1 cellular context compared by ENCODE assay signal in genomic region chr4:106315968-106316772, GRCh38.
TF ChIP-seq lines count a peak whose summit lies in the region.

Gene AIMP1 (plus strand): TSS chr4:106316550. CDS start chr4:106325010, 8,460 bp downstream.
Gene TBCK (minus strand): TSS chr4:106316209. CDS start chr4:106308960, 7,249 bp downstream.

TF ChIP-seq in HCT116, 20 proteins besides CTCF, POLR2A, EP300 and RAD21 (continued from another document):
- no peak for TF ChIP-seq ZBTB33 (IDR thresholded peaks at IDR 0.05; ENCODE audit: extremely low read depth, insufficient replicate concordance, low read length)
- no peak for TF ChIP-seq FOSL1 (IDR thresholded peaks at IDR 0.05; ENCODE audit: low read depth)
- TF ChIP-seq, protein P1, sequence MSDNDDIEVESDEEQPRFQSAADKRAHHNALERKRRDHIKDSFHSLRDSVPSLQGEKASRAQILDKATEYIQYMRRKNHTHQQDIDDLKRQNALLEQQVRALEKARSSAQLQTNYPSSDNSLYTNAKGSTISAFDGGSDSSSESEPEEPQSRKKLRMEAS (IDR thresholded peaks at IDR 0.05) = peak; percentile 84
- peak; percentile 74 for TF ChIP-seq ZFX (IDR thresholded peaks at IDR 0.05)
- peak; percentile 93 for TF ChIP-seq SRF (IDR thresholded peaks at IDR 0.05; ENCODE audit: low read depth)
- TF ChIP-seq ELF1 (IDR thresholded peaks at IDR 0.05; ENCODE audit: borderline replicate concordance, low read depth) = peak; percentile 77
- no peak for TF ChIP-seq JUND (IDR thresholded peaks at IDR 0.05)
- peak; percentile 71 for TF ChIP-seq SP1 (IDR thresholded peaks at IDR 0.05; ENCODE audit: low read depth)
